8 cellular contexts compared by ENCODE assay signal in the genomic region with DNA sequence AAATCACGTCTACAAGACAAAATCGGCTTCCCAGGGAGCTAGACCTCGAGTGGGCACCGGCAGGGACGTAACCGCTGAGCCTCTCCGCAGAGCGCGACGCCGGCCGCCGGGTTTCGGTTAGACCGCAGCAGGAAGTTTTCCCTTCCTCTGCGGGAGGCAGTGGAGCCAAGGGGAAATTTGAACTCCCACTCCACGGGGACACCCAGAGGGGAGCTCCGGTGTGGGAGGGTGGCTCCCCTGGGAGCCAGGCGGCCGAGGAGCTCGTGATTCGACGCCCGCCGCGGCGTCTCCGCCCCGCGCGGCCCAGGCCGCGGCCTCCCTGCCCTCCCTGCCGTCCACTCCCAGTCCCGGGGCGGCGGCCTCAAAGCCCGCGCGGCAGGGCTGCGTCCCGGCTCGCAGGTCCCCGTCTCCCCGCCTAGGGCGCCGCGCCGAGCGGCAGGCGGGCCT. TPM values are rescaled to one million over a fixed set of nuclear protein-coding genes. Genes with fewer than 3 reads are reported as not detected.
DNase-seq lines count a peak whose midpoint lies in the region; ATAC-seq and TF ChIP-seq lines count a peak whose summit lies in the region.

No MANE protein-coding gene starts in this region.

- H3K27me3 ChIP-seq in neuronal stem cell (ENCODE audit: control insufficient read depth in 3 of 3, insufficient read depth in 3 of 3, low read depth in 1 of 3, low read length in 3 of 3) = peaks cover 0 to 17% (median 0%) of the 10 kb centered on the region in 3 experiments

- H3K4me1 ChIP-seq in neuronal stem cell (ENCODE audit: control insufficient read depth in 2 of 2, insufficient read depth in 1 of 2, low read depth in 1 of 2, low read length in 2 of 2) = peaks cover 0 to 11% of the 10 kb centered on the region in 2 donors

- peak; percentile 29 for ATAC-seq in HG02678 (IDR thresholded peaks at IDR 0.05; ENCODE audit: unreplicated experiment)

- H3K4me3 ChIP-seq in fibroblast of villous mesenchyme (ENCODE audit: low read depth, low read length) = peak overlapping the region; percentile 68
- H3K4me3 ChIP-seq in neuronal stem cell (ENCODE audit: low read length in 2 of 2) = peak overlapping the region; percentile 67 to 89

- no peak overlapping the region for H2BK120ac ChIP-seq in neuronal stem cell (ENCODE audit: low read depth, low read length)

- peak overlapping the region; percentile 90 for H3K9ac ChIP-seq in neuronal stem cell (ENCODE audit: low read depth, low read length, poor library complexity)

- no peak for TF ChIP-seq CTCF in 22Rv1 (IDR thresholded peaks at IDR 0.05)
- no peak for TF ChIP-seq CTCF in GM10248 (IDR thresholded peaks at IDR 0.05; ENCODE audit: control extremely low read depth, extremely low read depth, low read depth, missing control alignments)
- no peak for TF ChIP-seq CTCF in fibroblast of villous mesenchyme (IDR thresholded peaks at IDR 0.05; ENCODE audit: insufficient read depth, low read depth, low read length)

- no peaks in the 10 kb centered on the region for H3K79me1 ChIP-seq in neuronal stem cell (ENCODE audit: low read depth, low read length)

- H2BK5ac ChIP-seq in neuronal stem cell (ENCODE audit: low read length) = no peak overlapping the region

- peak overlapping the region; percentile 78 for H3K4me2 ChIP-seq in neuronal stem cell (ENCODE audit: insufficient read depth, low read length, poor library complexity, severe bottlenecking)

- peak overlapping the region; percentile 58 for H3K14ac ChIP-seq in neuronal stem cell (ENCODE audit: low read length)

- H3K9me3 ChIP-seq in neuronal stem cell (replicated peaks in 1 of 2; ENCODE audit: control insufficient read depth in 2 of 2, insufficient read depth in 1 of 2, low read depth in 1 of 2, low read length in 2 of 2) = no peaks in the 10 kb centered on the region

- H2BK12ac ChIP-seq in neuronal stem cell (ENCODE audit: low read length) = no peak overlapping the region

- CTCF ChIA-PET in GM10248 (lab: Yijun Ruan, JAX) = interaction anchor here (1.3 to 3.5 kb wide), 9 partner anchors 9 to 54 kb away, joined by 3 to 16 read pairs (median 6); no protein-coding TSS in a partner anchor

- H2AFZ ChIP-seq in neuronal stem cell (ENCODE audit: low read length) = peak overlapping the region; percentile 95

- peaks cover 0 to 3% of the 10 kb centered on the region in 2 donors for H3K36me3 ChIP-seq in neuronal stem cell (replicated peaks in 1 of 2; ENCODE audit: control insufficient read depth in 2 of 2, insufficient read depth in 2 of 2, low read length in 2 of 2)

- no CpG with 5 or more reads among the region's 51 CpGs for WGBS in neuronal stem cell (ENCODE audit: extremely low coverage in 2 of 2, insufficient read length in 2 of 2, insufficient replicate concordance in 1 of 2), 2 donors

- peak overlapping the region; percentile 99 for H3K18ac ChIP-seq in neuronal stem cell (ENCODE audit: low read length)

- H3K4ac ChIP-seq in neuronal stem cell (ENCODE audit: low read length) = no peak overlapping the region

- H4K91ac ChIP-seq in neuronal stem cell (ENCODE audit: low read depth, low read length, poor library complexity) = no peak overlapping the region

- no peak overlapping the region for H4K8ac ChIP-seq in neuronal stem cell (ENCODE audit: low read depth, low read length)

- H2BK15ac ChIP-seq in neuronal stem cell (ENCODE audit: low read length) = peak overlapping the region; percentile 74

- peak overlapping the region; percentile 95 for H3K27ac ChIP-seq in 22Rv1
- H3K27ac ChIP-seq in neuronal stem cell (replicated peaks; ENCODE audit: low read length) = peak overlapping the region; percentile 93

- DNase-seq in GM10248 (ENCODE audit: extremely low spot score) (peak; percentile 56), NCI-H1105 (lab: John Stamatoyannopoulos, UW) (peak; percentile 74), activated T-helper 1 cell treated with Interleukin-2 at 50 U/mL for 16 hours (ENCODE audit: low read depth) (peak; percentile 32), fibroblast of villous mesenchyme (ENCODE audit: low read depth) (peak; percentile 77), neuronal stem cell (ENCODE audit: low spot score) (no peak), NOMO-1 (lab: John Stamatoyannopoulos, UW; ENCODE audit: unreplicated experiment in 2 of 2) (no peak)

- POLR2A ChIA-PET in GM10248 (lab: Yijun Ruan, JAX) = interaction anchor here (0.5 to 1.0 kb wide), 4 partner anchors 40 to 1602 kb away, joined by 3 to 8 read pairs (median 4); no protein-coding TSS in a partner anchor

- no peak overlapping the region for H2AK5ac ChIP-seq in neuronal stem cell (ENCODE audit: low read depth, low read length)

- H3K23ac ChIP-seq in neuronal stem cell (ENCODE audit: low read depth, low read length, poor library complexity) = peak overlapping the region; percentile 70

RNA-seq across cellular contexts. Expression of a gene that starts 0.4 kb away (rescaled TPM):
- 34.8 and 55.3 TPM in 2 replicates for total RNA-seq in fibroblast of villous mesenchyme
- 24.2 TPM for polyA plus RNA-seq in neuronal stem cell (2013, experiment 1 of 2)
- polyA plus RNA-seq in neuronal stem cell (2013, experiment 2 of 2) = 25.2 TPM

Comparison
In these comparisons a context has a peak if more than half of its experiments do, and no peak if none do; other contexts are left out.
1. DNase-seq: peak in GM10248 (single experiment), NCI-H1105 (single experiment), activated T-helper 1 cell treated with Interleukin-2 at 50 U/mL for 16 hours (single experiment) and fibroblast of villous mesenchyme (single experiment); none in neuronal stem cell (single experiment) and NOMO-1 (0 of 2).